1 cellular context compared by ENCODE assay signal in genomic region chr16:85750827-85751641, GRCh38.
TF ChIP-seq lines count a peak whose summit lies in the region.

Gene C16orf74, minus strand, starts transcription at chr16:85751096. Its CDS starts 15,879 bp downstream, at chr16:85735217.

TF ChIP-seq in GM12878, 131 proteins besides CTCF, POLR2A, EP300 and RAD21 (continued from another document):
- TF ChIP-seq NKRF (conservative IDR thresholded peaks at IDR 0.05) (no peak), PBX3 (IDR thresholded peaks at IDR 0.05; ENCODE audit: insufficient replicate concordance, low read depth, low read length) (no peak), ASH2L (IDR thresholded peaks at IDR 0.05; ENCODE audit: borderline replicate concordance, low read depth) (no peak), USF1 (IDR thresholded peaks at IDR 0.05; ENCODE audit: borderline replicate concordance, extremely low read length, insufficient read depth, low read depth, low read length) (no peak), CEBPZ (IDR thresholded peaks at IDR 0.05; ENCODE audit: low read depth, low read length) (no peak), IRF5 (IDR thresholded peaks at IDR 0.05; ENCODE audit: borderline replicate concordance) (no peak), MXI1 (IDR thresholded peaks at IDR 0.05; ENCODE audit: low read depth, low read length) (no peak), HDAC6 (IDR thresholded peaks at IDR 0.05; ENCODE audit: unreplicated experiment) (no peak), ZBTB4 (CRISPR knock-in tag; IDR thresholded peaks at IDR 0.05) (no peak), CBX3 (IDR thresholded peaks at IDR 0.05; ENCODE audit: borderline replicate concordance, low read depth) (no peak), ZNF592 (IDR thresholded peaks at IDR 0.05) (no peak), ATF7 (IDR thresholded peaks at IDR 0.05; ENCODE audit: low read depth) (no peak), DPF2 (IDR thresholded peaks at IDR 0.05) (0 out of 2 replicates have a peak, but pooled peaks have one; percentile 15), REST (IDR thresholded peaks at IDR 0.05; ENCODE audit: low read depth, low read length) (no peak)
